1 cellular context compared by ENCODE assay signal in the genomic region with DNA sequence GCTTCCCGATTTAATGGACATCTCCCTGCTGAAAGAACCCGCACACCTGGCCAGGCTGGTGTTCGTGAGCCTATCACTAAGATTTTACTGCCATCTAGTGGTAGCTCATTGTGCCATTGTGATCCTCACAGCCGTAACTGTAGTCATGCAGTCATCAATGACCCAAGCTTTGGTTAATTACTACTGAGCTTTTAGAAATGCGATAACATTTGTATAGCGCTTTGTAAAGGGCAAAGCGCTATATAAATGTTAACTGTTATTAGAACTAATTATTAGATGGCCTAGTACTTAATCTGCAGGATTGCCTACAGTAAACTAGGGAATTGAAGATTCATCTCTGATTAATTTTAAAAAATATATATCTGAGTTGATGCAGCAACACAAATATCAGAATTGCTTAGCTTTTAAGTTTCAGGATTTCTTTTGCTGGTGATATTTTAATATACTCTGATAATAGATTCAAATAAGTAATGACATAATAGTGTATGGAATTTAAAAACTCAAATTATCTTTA.
A peak's percentile ranks its signal among the peaks of the same experiment; 100 is the strongest.
TF ChIP-seq lines count a peak whose summit lies in the region.

No MANE protein-coding gene starts in this region.

TF ChIP-seq in GM12878, 131 proteins besides CTCF, POLR2A, EP300 and RAD21 (continued from another document):
- peak; percentile 20; the same call in 1 of the 2 replicates for TF ChIP-seq MAX (IDR thresholded peaks at IDR 0.05; ENCODE audit: low read depth, low read length)
- TF ChIP-seq JUND (IDR thresholded peaks at IDR 0.05; ENCODE audit: low read depth, low read length), result no peak
- TF ChIP-seq, protein P1, sequence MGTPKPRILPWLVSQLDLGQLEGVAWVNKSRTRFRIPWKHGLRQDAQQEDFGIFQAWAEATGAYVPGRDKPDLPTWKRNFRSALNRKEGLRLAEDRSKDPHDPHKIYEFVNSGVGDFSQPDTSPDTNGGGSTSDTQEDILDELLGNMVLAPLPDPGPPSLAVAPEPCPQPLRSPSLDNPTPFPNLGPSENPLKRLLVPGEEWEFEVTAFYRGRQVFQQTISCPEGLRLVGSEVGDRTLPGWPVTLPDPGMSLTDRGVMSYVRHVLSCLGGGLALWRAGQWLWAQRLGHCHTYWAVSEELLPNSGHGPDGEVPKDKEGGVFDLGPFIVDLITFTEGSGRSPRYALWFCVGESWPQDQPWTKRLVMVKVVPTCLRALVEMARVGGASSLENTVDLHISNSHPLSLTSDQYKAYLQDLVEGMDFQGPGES (IDR thresholded peaks at IDR 0.05), result no peak
- no peak for TF ChIP-seq HDAC6 (IDR thresholded peaks at IDR 0.05; ENCODE audit: unreplicated experiment)
- TF ChIP-seq SMARCA5 (IDR thresholded peaks at IDR 0.05), result peak; percentile 88
- TF ChIP-seq RUNX3 (IDR thresholded peaks at IDR 0.05; ENCODE audit: low read length), result peak; percentile 21; the same call in 1 of the 2 replicates
- 0 out of 2 replicates have a peak, but pooled peaks have one; percentile 16 for TF ChIP-seq ZNF592 (IDR thresholded peaks at IDR 0.05)
